ENCODE assay signal across 23 cellular contexts in the genomic region with DNA sequence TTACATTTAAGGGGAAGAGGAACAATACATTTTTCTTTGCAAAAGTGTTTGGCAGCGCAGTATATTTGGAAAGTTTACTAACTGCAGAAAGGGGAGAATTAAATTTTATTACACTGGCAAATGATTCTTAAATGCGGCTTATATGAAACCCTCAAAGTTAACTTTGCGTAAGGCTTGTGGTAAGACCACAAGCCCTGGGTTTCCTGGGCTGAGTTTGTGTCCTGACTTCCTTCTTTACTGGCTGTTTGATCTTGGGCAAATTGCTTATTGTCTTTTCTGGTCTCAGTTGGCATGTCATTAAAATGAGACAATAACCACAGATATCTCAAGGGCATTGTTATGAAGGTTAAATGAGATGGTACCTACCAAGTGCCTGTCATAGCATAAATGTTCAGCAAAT.
DNase-seq lines count a peak whose midpoint lies in the region; ATAC-seq and TF ChIP-seq lines count a peak whose summit lies in the region.
"Had no signal": no experiment of that assay in that cellular context is flagged by ENCODE, and none has a peak within 500 bp of the region (broad histone marks: within the 10 kb centered on the region; RNA-seq: fewer than 3 reads in every experiment).

No MANE protein-coding gene starts in this region.

- intact Hi-C loops in ovary (cut with DNase I), result no loop called here

- no peak for DNase-seq in stimulated activated naive CD8-positive, alpha-beta T cell treated with anti-CD3 and anti-CD28 coated beads, Interleukin-15, amount 100 ng/mL, for 72 hours
- DNase-seq in stimulated activated naive CD8-positive, alpha-beta T cell treated with anti-CD3 and anti-CD28 coated beads, Interleukin-15, Interleukin-2, amounts not matched to agents 100 U/mL and 50 U/mL, for 24 hours, result no peak
- DNase-seq in NOMO-1 (lab: John Stamatoyannopoulos, UW; ENCODE audit: unreplicated experiment in 2 of 2) (peak; percentile 39 to 48), ovary (no peak), NCI-H446 (lab: John Stamatoyannopoulos, UW) (no peak), NCI-H69 (lab: John Stamatoyannopoulos, UW) (no peak)
- DNase-seq in central memory CD8-positive, alpha-beta T cell (ENCODE audit: low spot score in 2 of 2), result no peak
- DNase-seq: ACHN; activated CD4-positive, alpha-beta T cell treated with anti-CD3 and anti-CD28 coated beads for 1 hour; C1 segment of cervical spinal cord; cerebellar nuclear complex; EL; left colon; mesenchymal stem cell; NCI-H446 treated with DMSO at 0.1 percent for 48 hours; nucleus accumbens; Peyer's patch; SIG-M5; T-cell; uterus had no signal

- H3K4me3 ChIP-seq in ovary, result no peak overlapping the region
- H3K4me3 ChIP-seq: HAP-1, Peyer's patch, skin epidermis, uterus had no signal

- peaks cover 13% of the 10 kb centered on the region for H3K4me1 Mint-ChIP-seq in stimulated activated naive CD8-positive, alpha-beta T cell treated with anti-CD3 and anti-CD28 coated beads, Interleukin-15, amount 100 ng/mL, for 72 hours
- peaks cover 21% of the 10 kb centered on the region for H3K4me1 Mint-ChIP-seq in central memory CD8-positive, alpha-beta T cell

- H3K27me3 Mint-ChIP-seq in stimulated activated naive CD8-positive, alpha-beta T cell treated with anti-CD3 and anti-CD28 coated beads, Interleukin-15, amount 100 ng/mL, for 72 hours, result peaks cover 45% of the 10 kb centered on the region
- H3K27me3 Mint-ChIP-seq in central memory CD8-positive, alpha-beta T cell, result peaks cover 64% of the 10 kb centered on the region

- H3K27ac ChIP-seq in ovary, result no peak overlapping the region
- H3K27ac ChIP-seq: Peyer's patch, skin epidermis, uterus had no signal

- H3K36me3 Mint-ChIP-seq in central memory CD8-positive, alpha-beta T cell (ENCODE audit: insufficient read depth), result no peaks in the 10 kb centered on the region
- H3K36me3 Mint-ChIP-seq: T-cell had no signal

- H3K9me3 ChIP-seq in ovary, result no peaks in the 10 kb centered on the region
- H3K9me3 ChIP-seq: HAP-1, Peyer's patch had no signal

- no peaks in the 10 kb centered on the region for H3K4me1 ChIP-seq in ovary (ENCODE audit: insufficient read depth)
- H3K4me1 ChIP-seq: HAP-1, Peyer's patch had no signal

- H3K9me3 Mint-ChIP-seq in stimulated activated naive CD8-positive, alpha-beta T cell treated with anti-CD3 and anti-CD28 coated beads, Interleukin-15, amount 100 ng/mL, for 72 hours, result peaks cover 14 to 17% of the 10 kb centered on the region in 2 donors
- peaks cover 16% of the 10 kb centered on the region for H3K9me3 Mint-ChIP-seq in central memory CD8-positive, alpha-beta T cell

- no peak for TF ChIP-seq POLR2A in ovary (IDR thresholded peaks at IDR 0.05)

- H3K4me3 Mint-ChIP-seq in stimulated activated naive CD8-positive, alpha-beta T cell treated with anti-CD3 and anti-CD28 coated beads, Interleukin-15, amount 100 ng/mL, for 72 hours, result peak overlapping the region in 1 of 2 donors; percentile 17
- H3K4me3 Mint-ChIP-seq in central memory CD8-positive, alpha-beta T cell, result peak overlapping the region; percentile 14

- H3K27ac Mint-ChIP-seq in stimulated activated naive CD8-positive, alpha-beta T cell treated with anti-CD3 and anti-CD28 coated beads, Interleukin-15, amount 100 ng/mL, for 72 hours, result no peak overlapping the region
- no peak overlapping the region for H3K27ac Mint-ChIP-seq in central memory CD8-positive, alpha-beta T cell (ENCODE audit: low read depth)

- no peak for TF ChIP-seq CTCF in ovary (IDR thresholded peaks at IDR 0.05)

- no peak for TF ChIP-seq EP300 in ovary (IDR thresholded peaks at IDR 0.05)

- H3K36me3 ChIP-seq in ovary, result no peaks in the 10 kb centered on the region
- H3K36me3 ChIP-seq: HAP-1, Peyer's patch, uterus had no signal

- 50 to 88% (median 84%) methylated on average over 3 of the region's 3 CpGs for WGBS in ovary, 3 donors

- no peaks in the 10 kb centered on the region for H3K27me3 ChIP-seq in ovary
- H3K27me3 ChIP-seq: Peyer's patch, uterus had no signal

- ATAC-seq in stimulated activated naive CD8-positive, alpha-beta T cell treated with anti-CD3 and anti-CD28 coated beads, Interleukin-15, amount 100 ng/mL, for 72 hours, result peak; percentile 68
- ATAC-seq in stimulated activated naive CD8-positive, alpha-beta T cell treated with anti-CD3 and anti-CD28 coated beads, Interleukin-15, Interleukin-2, amounts not matched to agents 100 U/mL and 50 U/mL, for 24 hours, result no peak
- no peak for ATAC-seq in central memory CD8-positive, alpha-beta T cell (replicated peaks; ENCODE audit: extremely low read depth, poor library complexity, severe bottlenecking)
- ATAC-seq in HG03025 (IDR thresholded peaks at IDR 0.05; ENCODE audit: low FRiP score, unreplicated experiment), result no peak
- ATAC-seq: left colon had no signal

Comparison
In these comparisons a context has a peak if more than half of its experiments do, and no peak if none do; other contexts are left out.
1. DNase-seq: peak in NOMO-1 (2 of 2); none in stimulated activated naive CD8-positive, alpha-beta T cell treated with anti-CD3 and anti-CD28 coated beads, Interleukin-15, amount 100 ng/mL, for 72 hours (0 of 2), stimulated activated naive CD8-positive, alpha-beta T cell treated with anti-CD3 and anti-CD28 coated beads, Interleukin-15, Interleukin-2, amounts not matched to agents 100 U/mL and 50 U/mL, for 24 hours (single experiment), central memory CD8-positive, alpha-beta T cell (0 of 2), ovary (0 of 5), NCI-H446 (0 of 2) and NCI-H69 (single experiment).